Comparison of ENCODE assay signal across 1 cellular context in the genomic region with DNA sequence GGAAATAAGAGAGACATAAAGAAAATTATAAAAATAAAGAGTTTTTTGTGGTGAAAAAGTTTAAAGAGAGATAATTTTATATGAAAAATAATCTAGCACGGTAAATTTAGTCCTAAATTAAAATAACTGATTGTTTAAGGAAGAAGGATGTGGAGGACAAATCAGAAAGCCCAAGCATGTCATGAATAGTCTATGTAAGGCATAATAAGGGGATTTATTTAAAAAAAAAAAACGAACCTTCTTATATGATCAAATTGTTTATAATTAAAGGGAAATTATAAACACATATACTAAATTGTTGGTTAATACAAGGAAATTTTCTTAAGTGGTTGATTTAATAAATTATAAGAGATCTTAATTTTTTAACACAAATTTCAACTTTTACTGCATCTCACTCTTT.
TF ChIP-seq lines count a peak whose summit lies in the region.

No MANE protein-coding gene starts in this region.

TF ChIP-seq in GM23338, 12 proteins besides CTCF, POLR2A, EP300 and RAD21 (continued from another document):
- TF ChIP-seq, protein P1, sequence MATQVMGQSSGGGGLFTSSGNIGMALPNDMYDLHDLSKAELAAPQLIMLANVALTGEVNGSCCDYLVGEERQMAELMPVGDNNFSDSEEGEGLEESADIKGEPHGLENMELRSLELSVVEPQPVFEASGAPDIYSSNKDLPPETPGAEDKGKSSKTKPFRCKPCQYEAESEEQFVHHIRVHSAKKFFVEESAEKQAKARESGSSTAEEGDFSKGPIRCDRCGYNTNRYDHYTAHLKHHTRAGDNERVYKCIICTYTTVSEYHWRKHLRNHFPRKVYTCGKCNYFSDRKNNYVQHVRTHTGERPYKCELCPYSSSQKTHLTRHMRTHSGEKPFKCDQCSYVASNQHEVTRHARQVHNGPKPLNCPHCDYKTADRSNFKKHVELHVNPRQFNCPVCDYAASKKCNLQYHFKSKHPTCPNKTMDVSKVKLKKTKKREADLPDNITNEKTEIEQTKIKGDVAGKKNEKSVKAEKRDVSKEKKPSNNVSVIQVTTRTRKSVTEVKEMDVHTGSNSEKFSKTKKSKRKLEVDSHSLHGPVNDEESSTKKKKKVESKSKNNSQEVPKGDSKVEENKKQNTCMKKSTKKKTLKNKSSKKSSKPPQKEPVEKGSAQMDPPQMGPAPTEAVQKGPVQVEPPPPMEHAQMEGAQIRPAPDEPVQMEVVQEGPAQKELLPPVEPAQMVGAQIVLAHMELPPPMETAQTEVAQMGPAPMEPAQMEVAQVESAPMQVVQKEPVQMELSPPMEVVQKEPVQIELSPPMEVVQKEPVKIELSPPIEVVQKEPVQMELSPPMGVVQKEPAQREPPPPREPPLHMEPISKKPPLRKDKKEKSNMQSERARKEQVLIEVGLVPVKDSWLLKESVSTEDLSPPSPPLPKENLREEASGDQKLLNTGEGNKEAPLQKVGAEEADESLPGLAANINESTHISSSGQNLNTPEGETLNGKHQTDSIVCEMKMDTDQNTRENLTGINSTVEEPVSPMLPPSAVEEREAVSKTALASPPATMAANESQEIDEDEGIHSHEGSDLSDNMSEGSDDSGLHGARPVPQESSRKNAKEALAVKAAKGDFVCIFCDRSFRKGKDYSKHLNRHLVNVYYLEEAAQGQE (IDR thresholded peaks at IDR 0.05; ENCODE audit: unreplicated experiment) = no peak
- TF ChIP-seq ZNF114 (CRISPR knock-in tag; IDR thresholded peaks at IDR 0.05) = no peak
- TF ChIP-seq, protein P2, sequence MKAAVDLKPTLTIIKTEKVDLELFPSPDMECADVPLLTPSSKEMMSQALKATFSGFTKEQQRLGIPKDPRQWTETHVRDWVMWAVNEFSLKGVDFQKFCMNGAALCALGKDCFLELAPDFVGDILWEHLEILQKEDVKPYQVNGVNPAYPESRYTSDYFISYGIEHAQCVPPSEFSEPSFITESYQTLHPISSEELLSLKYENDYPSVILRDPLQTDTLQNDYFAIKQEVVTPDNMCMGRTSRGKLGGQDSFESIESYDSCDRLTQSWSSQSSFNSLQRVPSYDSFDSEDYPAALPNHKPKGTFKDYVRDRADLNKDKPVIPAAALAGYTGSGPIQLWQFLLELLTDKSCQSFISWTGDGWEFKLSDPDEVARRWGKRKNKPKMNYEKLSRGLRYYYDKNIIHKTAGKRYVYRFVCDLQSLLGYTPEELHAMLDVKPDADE (IDR thresholded peaks at IDR 0.05) = no peak
- TF ChIP-seq JUNB (IDR thresholded peaks at IDR 0.05; ENCODE audit: unreplicated experiment) = no peak
